ENCODE assay signal across 12 cellular contexts in the genomic region with DNA sequence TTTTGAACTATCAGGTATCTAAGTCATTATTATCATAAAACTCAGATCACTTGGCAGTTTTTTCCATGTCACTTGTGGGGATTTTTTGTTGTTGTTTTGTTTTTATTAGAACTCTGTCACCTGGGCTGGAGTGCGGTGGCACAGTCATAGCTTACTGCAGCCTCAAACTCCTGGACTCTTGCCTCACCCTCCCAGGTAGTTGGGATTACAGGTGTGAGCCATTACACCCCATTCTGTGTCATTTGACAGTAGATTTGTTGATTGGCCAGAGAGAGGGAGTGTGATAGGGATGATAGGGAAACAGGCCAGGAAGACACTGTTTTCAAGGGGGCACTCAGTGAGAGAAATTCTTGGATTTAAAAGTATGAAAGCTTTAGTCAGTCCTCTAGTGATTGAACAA. TPM values are rescaled to one million over a fixed set of nuclear protein-coding genes. Genes with fewer than 3 reads are reported as not detected.
DNase-seq lines count a peak whose midpoint lies in the region; ATAC-seq, FAIRE-seq and TF ChIP-seq lines count a peak whose summit lies in the region.
"Had no signal": no experiment of that assay in that cellular context is flagged by ENCODE, and none has a peak within 500 bp of the region (broad histone marks: within the 10 kb centered on the region; RNA-seq: fewer than 3 reads in every experiment).

No MANE protein-coding gene starts in this region.

- ATAC-seq in pancreas (peak in 2 of 4 donors; percentile 13 to 29), HG02678 (IDR thresholded peaks at IDR 0.05; ENCODE audit: unreplicated experiment) (no peak)

- H3K4me1 ChIP-seq in esophagus squamous epithelium (peaks cover 8 to 77% (median 36%) of the 10 kb centered on the region in 3 donors), pancreas (peaks cover 41 to 82% (median 70%) of the 10 kb centered on the region in 3 donors), HAP-1 (peaks cover 58% of the 10 kb centered on the region)

- peaks cover 68% of the 10 kb centered on the region for H3K4me1 Mint-ChIP-seq in T-helper 2 cell treated with Interferon-gamma antibody and Interleukin-4, amounts not matched to agents 5 μg/mL and 100 μg/mL, for 36 hours (ENCODE audit: low read depth)

- H3K27ac ChIP-seq in esophagus squamous epithelium, result peak overlapping the region; percentile 4 to 83 (median 37)
- peak overlapping the region; percentile 33 to 90 (median 84) for H3K27ac ChIP-seq in pancreas

- DNase-seq in GM12891 (ENCODE audit: insufficient read length, low spot score) (no peak), esophagus squamous epithelium (lab: John Stamatoyannopoulos, UW) (no peak), pancreas (no peak), NCI-H82 (lab: John Stamatoyannopoulos, UW) (no peak), HAP-1 (ENCODE audit: low spot score in 2 of 2) (no peak), NCI-H146 treated with DMSO at 0.1 percent for 48 hours (lab: John Stamatoyannopoulos, UW; ENCODE audit: unreplicated experiment) (no peak)
- no peak for DNase-seq in T-helper 2 cell treated with Interferon-gamma antibody and Interleukin-4, amounts not matched to agents 5 μg/mL and 100 μg/mL, for 36 hours (ENCODE audit: low spot score)
- DNase-seq: DMS 273 treated with DMSO at 0.1 percent for 48 hours, NCI-H1048 had no signal

- in situ Hi-C loops in HAP-1 (cut with MboI; ENCODE audit: low sequenced_read_pairs), result no loop called here

- intact Hi-C loops in esophagus squamous epithelium (cut with DNase I) (no loop called here), pancreas (cut with DNase I) (no loop called here)

- TF ChIP-seq POLR2A in GM12891 (IDR thresholded peaks at IDR 0.05; ENCODE audit: low read depth, low read length), result no peak
- no peak for TF ChIP-seq POLR2A in esophagus squamous epithelium (IDR thresholded peaks at IDR 0.05)

- no peak for TF ChIP-seq CTCF in esophagus squamous epithelium (IDR thresholded peaks at IDR 0.05)
- TF ChIP-seq CTCF in pancreas (IDR thresholded peaks at IDR 0.05), result no peak

- FAIRE-seq in GM12891 (lab: Jason Lieb, UNC) (peak; percentile 31), pancreas (lab: Jason Lieb, UNC) (no peak)

- peak overlapping the region; percentile 80 for H3K27ac Mint-ChIP-seq in T-helper 2 cell treated with Interferon-gamma antibody and Interleukin-4, amounts not matched to agents 5 μg/mL and 100 μg/mL, for 36 hours

- H3K27me3 ChIP-seq in esophagus squamous epithelium, result no peaks in the 10 kb centered on the region
- H3K27me3 ChIP-seq in pancreas, result no peaks in the 10 kb centered on the region
- H3K27me3 ChIP-seq in HAP-1 (ENCODE audit: low read depth), result no peaks in the 10 kb centered on the region

- H3K27me3 Mint-ChIP-seq in T-helper 2 cell treated with Interferon-gamma antibody and Interleukin-4, amounts not matched to agents 5 μg/mL and 100 μg/mL, for 36 hours (ENCODE audit: low read depth), result no peaks in the 10 kb centered on the region

- no peaks in the 10 kb centered on the region for H3K9me3 ChIP-seq in esophagus squamous epithelium
- no peaks in the 10 kb centered on the region for H3K9me3 ChIP-seq in pancreas
- no peaks in the 10 kb centered on the region for H3K9me3 ChIP-seq in HAP-1

- 100% methylated on average over 1 of the region's 1 CpG for WGBS in esophagus squamous epithelium, 2 donors
- 25 to 29% methylated on average over 1 of the region's 1 CpG for WGBS in pancreas, 2 donors

- H3K36me3 ChIP-seq in esophagus squamous epithelium (peaks cover 0 to 8% (median 0%) of the 10 kb centered on the region in 3 donors), pancreas (no peaks in the 10 kb centered on the region), HAP-1 (replicated peaks) (no peaks in the 10 kb centered on the region)

- no peaks in the 10 kb centered on the region for H3K9me3 Mint-ChIP-seq in T-helper 2 cell treated with Interferon-gamma antibody and Interleukin-4, amounts not matched to agents 5 μg/mL and 100 μg/mL, for 36 hours

- H3K36me3 Mint-ChIP-seq in T-helper 2 cell treated with Interferon-gamma antibody and Interleukin-4, amounts not matched to agents 5 μg/mL and 100 μg/mL, for 36 hours (ENCODE audit: low read depth), result peaks cover 16% of the 10 kb centered on the region

- H3K4me3 ChIP-seq in esophagus squamous epithelium (no peak overlapping the region), pancreas (no peak overlapping the region), HAP-1 (no peak overlapping the region)

- H3K4me3 Mint-ChIP-seq in T-helper 2 cell treated with Interferon-gamma antibody and Interleukin-4, amounts not matched to agents 5 μg/mL and 100 μg/mL, for 36 hours, result peak overlapping the region; percentile 79

TF ChIP-seq in GM12891, 5 proteins besides CTCF, POLR2A, EP300 and RAD21:
- TF ChIP-seq POLR2AphosphoS5 (IDR thresholded peaks at IDR 0.05; ENCODE audit: low read depth, low read length) (no peak), POU2F2 (IDR thresholded peaks at IDR 0.05; ENCODE audit: low read depth, low read length) (no peak)

RNA-seq across cellular contexts. Expression of gene SCAANT1, which starts 54.7 kb away (rescaled TPM):
- polyA plus RNA-seq in GM12891 (2012; ENCODE audit: low read depth, missing spikeins), result not detected
- total RNA-seq in esophagus squamous epithelium (not detected), pancreas (not detected)
- polyA plus RNA-seq in pancreas, result not detected
- total RNA-seq: kidney epithelial cell, pulmonary artery endothelial cell had no signal

RNA-seq across cellular contexts. Expression of gene PSMD6, which starts 56.4 kb away (rescaled TPM):
- polyA plus RNA-seq in GM12891 (2012; ENCODE audit: low read depth, missing spikeins), result 88.4 TPM
- total RNA-seq in esophagus squamous epithelium, result 100 to 1,000 TPM in 1 of 4 donors, 10 to 100 TPM in 3; 53.1 to 102 (median 81.6) TPM
- 100 to 1,000 TPM in 4 of 6 donors, 10 to 100 TPM in 2; 73.7 to 220 (median 134) TPM for total RNA-seq in pancreas
- 100 to 1,000 TPM; 103 to 106 TPM for polyA plus RNA-seq in pancreas
